8 cellular contexts compared by ENCODE assay signal in the genomic region with DNA sequence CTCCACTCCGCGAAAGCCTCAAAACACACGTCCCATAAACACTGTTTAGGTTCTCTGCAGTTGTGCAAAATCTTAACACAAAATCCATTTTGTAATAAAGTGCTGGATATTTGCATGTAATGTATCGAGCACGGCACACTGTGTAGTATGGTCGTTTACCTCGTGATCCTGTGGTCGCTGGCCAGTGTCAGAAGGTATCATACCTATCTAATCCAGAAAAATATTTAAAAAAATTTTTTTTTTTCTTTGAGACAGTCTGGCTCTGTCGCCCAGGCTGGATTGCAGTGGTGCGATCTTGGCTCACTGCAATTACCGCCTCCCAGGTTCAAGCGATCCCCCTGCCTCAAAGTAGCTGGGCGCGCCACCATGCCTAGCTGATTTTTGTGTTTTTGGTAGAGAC. TPM values are rescaled to one million over a fixed set of nuclear protein-coding genes. Genes with fewer than 3 reads are reported as not detected.
DNase-seq lines count a peak whose midpoint lies in the region; ATAC-seq, FAIRE-seq and TF ChIP-seq lines count a peak whose summit lies in the region.

No MANE protein-coding gene starts in this region.

- no peak for DNase-seq in Caco-2
- no peak for DNase-seq in Peyer's patch
- peak; percentile 29 to 51 for DNase-seq in erythroblast (lab: John Stamatoyannopoulos, UW)
- no peak for DNase-seq in pancreas
- DNase-seq in HT-29 (ENCODE audit: low spot score) = no peak
- no peak for DNase-seq in NOMO-1 (lab: John Stamatoyannopoulos, UW; ENCODE audit: unreplicated experiment in 2 of 2)
- no peak for DNase-seq in GM19240 (ENCODE audit: insufficient read length, low spot score)

- no TSS peak for BruUV-seq in Caco-2 (replicated peaks; lab: Mats Ljungman, UMichigan)

- POLR2A ChIA-PET in Caco-2 (lab: Charles Lee) = interaction anchor here (1.5 kb wide), 1 partner anchor 9 kb away, joined by 6 read pairs; the partner anchor contains the start of gene TTYH2

- ATAC-seq in pancreas = no peak
- no peak for ATAC-seq in GM21367 (IDR thresholded peaks at IDR 0.05; ENCODE audit: unreplicated experiment)

- no peaks in the 10 kb centered on the region for H3K9me3 Mint-ChIP-seq in Caco-2 (ENCODE audit: unreplicated experiment)

- H3K36me3 ChIP-seq in Caco-2 (ENCODE audit: control insufficient read depth, insufficient read depth, low read length) (peaks cover 9% of the 10 kb centered on the region; the same call in 1 of the 2 replicates), Peyer's patch (peaks cover 0 to 37% (median 0%) of the 10 kb centered on the region in 3 donors), pancreas (peaks cover 4 to 22% (median 5%) of the 10 kb centered on the region in 3 donors)

- intact Hi-C loops in Caco-2 (cut with micrococcal nuclease; ENCODE audit: unreplicated experiment) (no loop called here), pancreas (cut with DNase I) (no loop called here)

- peaks cover 16% of the 10 kb centered on the region for H3K4me1 ChIP-seq in Caco-2
- peaks cover 0 to 64% (median 16%) of the 10 kb centered on the region in 4 donors for H3K4me1 ChIP-seq in Peyer's patch
- peaks cover 0 to 23% (median 17%) of the 10 kb centered on the region in 3 donors for H3K4me1 ChIP-seq in pancreas

- H3K27me3 Mint-ChIP-seq in Caco-2 (ENCODE audit: insufficient read depth, unreplicated experiment) = peaks cover 16% of the 10 kb centered on the region

- H3K9me3 ChIP-seq in Caco-2 (no peaks in the 10 kb centered on the region), Peyer's patch (no peaks in the 10 kb centered on the region), pancreas (no peaks in the 10 kb centered on the region)

- H3K27ac ChIP-seq in Peyer's patch (peak overlapping the region; percentile 76 to 88 (median 84)), pancreas (no peak overlapping the region)

- no peak for FAIRE-seq in pancreas (lab: Jason Lieb, UNC)

- TF ChIP-seq POLR2A in Peyer's patch (IDR thresholded peaks at IDR 0.05) (no peak), erythroblast (IDR thresholded peaks at IDR 0.05; ENCODE audit: low read length) (no peak)

- 33 to 42% methylated on average over 14 of the region's 14 CpGs for WGBS in pancreas, 2 donors

- H3K27me3 ChIP-seq in Caco-2 (replicated peaks; ENCODE audit: control insufficient read depth, insufficient read depth, low read length) = peaks cover 1% of the 10 kb centered on the region; the same call in 1 of the 2 replicates
- H3K27me3 ChIP-seq in Peyer's patch = no peaks in the 10 kb centered on the region
- peaks cover 0 to 4% (median 0%) of the 10 kb centered on the region in 4 donors for H3K27me3 ChIP-seq in pancreas

- H3K4me3 ChIP-seq in Caco-2 (ENCODE audit: low read depth, low read length) = peak overlapping the region; percentile 99
- H3K4me3 ChIP-seq in Peyer's patch = peak overlapping the region; percentile 77 to 92 (median 90)
- H3K4me3 ChIP-seq in pancreas = peak overlapping the region; percentile 52 to 99 (median 96)

- H3K4me3 Mint-ChIP-seq in Caco-2 (ENCODE audit: unreplicated experiment) = peak overlapping the region; percentile 100

- TF ChIP-seq CTCF in Caco-2 (IDR thresholded peaks at IDR 0.05; ENCODE audit: insufficient read depth in 1 of 2, low read depth in 1 of 2, low read length in 1 of 2, severe bottlenecking in 1 of 2, unreplicated experiment in 1 of 2) (no peak), Peyer's patch (IDR thresholded peaks at IDR 0.05) (no peak), pancreas (IDR thresholded peaks at IDR 0.05) (no peak)

- peaks cover 20% of the 10 kb centered on the region for H3K4me1 Mint-ChIP-seq in Caco-2 (ENCODE audit: low read depth, unreplicated experiment)

- peak overlapping the region; percentile 100 for H3K27ac Mint-ChIP-seq in Caco-2 (ENCODE audit: unreplicated experiment)

- H3K36me3 Mint-ChIP-seq in Caco-2 (ENCODE audit: insufficient read depth, unreplicated experiment) = peaks cover 69% of the 10 kb centered on the region

- CTCF ChIA-PET in Caco-2 (lab: Charles Lee) = no interaction called here

RNA-seq across cellular contexts. Expression of gene RPL38, which starts 1.0 kb away (rescaled TPM):
- total RNA-seq in Caco-2 (2022) = 1,319 and 1,408 TPM in 2 replicates
- 100 to 1,000 TPM; 222 to 392 (median 289) TPM for total RNA-seq in Peyer's patch
- total RNA-seq in pancreas = 100 to 1,000 TPM; 395 to 662 (median 492) TPM
- polyA plus RNA-seq in pancreas = 1,000 to 10,000 TPM in 1 of 2 donors, 100 to 1,000 TPM in 1; 911 to 1,054 TPM
- 1,500 and 1,729 TPM in 2 replicates for total RNA-seq in HT-29 (2014; rRNA removed; shearing (Covaris generic))

RNA-seq across cellular contexts. Expression of gene TTYH2, which starts 8.9 kb away (rescaled TPM):
- total RNA-seq in Caco-2 (2022) = 4.6 and 5.4 TPM in 2 replicates
- 10 to 100 TPM in 1 of 4 donors, 1 to 10 TPM in 3; 1.2 to 24.8 (median 3.1) TPM for total RNA-seq in Peyer's patch
- 10 to 100 TPM in 1 of 6 donors, 1 to 10 TPM in 5; 5.4 to 13.8 (median 7.7) TPM for total RNA-seq in pancreas
- 1 to 10 TPM; 3.0 to 3.5 TPM for polyA plus RNA-seq in pancreas
- 0.05 and 0.33 TPM in 2 replicates for total RNA-seq in HT-29 (2014; rRNA removed; shearing (Covaris generic))

Comparison
In these comparisons a context has a peak if more than half of its experiments do, and no peak if none do; other contexts are left out.
1. DNase-seq: peak in erythroblast (2 of 2); none in Caco-2 (0 of 2), Peyer's patch (0 of 3), pancreas (0 of 6), HT-29 (single experiment), NOMO-1 (0 of 2) and GM19240 (single experiment).
2. H3K27ac ChIP-seq: peak in Peyer's patch (4 of 4); none in pancreas (0 of 4).
3. Peak in every context shown above with its lines, with median percentiles within 50 percentile points of each other: H3K4me3 ChIP-seq.